Comparison of ENCODE assay signal across 28 cellular contexts in genomic region chr7:45660901-45661211, GRCh38.
"Had no signal": no experiment of that assay in that cellular context is flagged by ENCODE, and none has a peak within 500 bp of the region (broad histone marks: within the 10 kb centered on the region; RNA-seq: fewer than 3 reads in every experiment).

No MANE protein-coding gene starts in this region.

- H3K4me3 Mint-ChIP-seq: activated naive CD4-positive, alpha-beta T cell treated with anti-CD3 and anti-CD28 coated beads for 36 hours; activated naive CD8-positive, alpha-beta T cell; activated T-helper 17 cell treated with anti-CD3 and anti-CD28 coated beads, Interleukin-2, amount 50 U/mL, for 72 hours had no signal

- H3K36me3 ChIP-seq: MG63, SJCRH30, WERI-Rb-1 had no signal

- H3K4me3 ChIP-seq: MG63, SJCRH30 had no signal

- ATAC-seq: activated T-helper 17 cell treated with anti-CD3 and anti-CD28 coated beads, Interleukin-2, amount 50 U/mL, for 72 hours; Right ventricle myocardium inferior had no signal

- H3K27ac ChIP-seq: KMS-11, SJCRH30, WERI-Rb-1 had no signal

- H3K9me3 Mint-ChIP-seq: activated naive CD4-positive, alpha-beta T cell treated with anti-CD3 and anti-CD28 coated beads for 36 hours; activated T-helper 17 cell treated with anti-CD3 and anti-CD28 coated beads, Interleukin-2, amount 50 U/mL, for 72 hours had no signal

- H3K9me3 ChIP-seq: MG63, SJCRH30, SK-N-SH had no signal

- H3K9ac ChIP-seq: KMS-11, SK-N-SH had no signal

- H3K27me3 ChIP-seq: MG63, SJCRH30 had no signal

- H3K36me3 Mint-ChIP-seq: activated naive CD8-positive, alpha-beta T cell had no signal

- H3K4me1 Mint-ChIP-seq: activated T-helper 17 cell treated with anti-CD3 and anti-CD28 coated beads, Interleukin-2, amount 50 U/mL, for 72 hours had no signal

- DNase-seq: activated CD4-positive, alpha-beta T cell treated with anti-CD3 and anti-CD28 coated beads for 4 hours; activated CD4-positive, alpha-beta T cell treated with anti-CD3 and anti-CD28 coated beads, Interleukin-2, amount 50 U/mL, for 4 hours; activated gamma-delta T cell; activated naive CD4-positive, alpha-beta T cell treated with anti-CD3 and anti-CD28 coated beads for 36 hours; activated T-cell treated with anti-CD3 and anti-CD28 coated beads for 4 hours; activated T-cell treated with anti-CD3 and anti-CD28 coated beads, Interleukin-2, amount 50 U/mL, for 48 hours; amygdala; central memory CD4-positive, alpha-beta T cell; MG63; MV-4-11; NCI-H1092 treated with DMSO at 0.1 percent for 48 hours; NCI-H1417 treated with DMSO at 0.1 percent for 48 hours; NCI-H1694; NCI-H2029; NCI-H2107; NCI-H2171 treated with DMSO at 0.1 percent for 48 hours; NCI-H345; NCI-H510A; NCI-H526 treated with DMSO at 0.1 percent for 48 hours; NCI-H82; SJCRH30; SK-N-SH; T-helper 1 cell; WERI-Rb-1 had no signal

- H3K27ac Mint-ChIP-seq: activated naive CD4-positive, alpha-beta T cell treated with anti-CD3 and anti-CD28 coated beads for 36 hours; activated naive CD8-positive, alpha-beta T cell; activated T-helper 17 cell treated with anti-CD3 and anti-CD28 coated beads, Interleukin-2, amount 50 U/mL, for 72 hours had no signal

- H3K27me3 Mint-ChIP-seq: activated naive CD8-positive, alpha-beta T cell had no signal

- H3K4me1 ChIP-seq: SJCRH30 had no signal

- H3K4me2 ChIP-seq: KMS-11, SK-N-SH had no signal

- H3K9me2 ChIP-seq: SK-N-SH had no signal
